9 cellular contexts compared by ENCODE assay signal in the genomic region with DNA sequence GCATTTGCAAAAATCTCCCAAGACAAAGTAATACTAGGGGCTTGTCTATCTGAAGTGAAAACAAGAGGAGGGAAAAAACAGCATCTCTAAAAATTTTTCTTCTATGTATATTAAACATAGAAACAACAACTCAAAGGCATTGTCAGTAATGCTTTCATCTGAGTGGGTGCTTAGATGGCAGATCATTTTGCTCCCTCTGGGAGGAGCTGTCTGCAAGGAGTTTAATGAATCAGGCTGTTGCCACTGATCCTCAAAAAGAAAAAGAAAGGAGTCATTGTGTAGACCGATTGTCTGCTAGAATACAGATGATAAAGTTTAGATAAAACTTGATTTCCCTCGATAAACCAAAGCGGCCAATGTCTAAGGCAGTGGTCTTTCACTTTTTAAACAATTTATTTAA. TPM values are rescaled to one million over a fixed set of nuclear protein-coding genes. Genes with fewer than 3 reads are reported as not detected.
A peak's percentile ranks its signal among the peaks of the same experiment; 100 is the strongest.
DNase-seq lines count a peak whose midpoint lies in the region; ATAC-seq and TF ChIP-seq lines count a peak whose summit lies in the region.
"Had no signal": no experiment of that assay in that cellular context is flagged by ENCODE, and none has a peak within 500 bp of the region (broad histone marks: within the 10 kb centered on the region; RNA-seq: fewer than 3 reads in every experiment).

No MANE protein-coding gene starts in this region.

- CTCF ChIA-PET in activated naive CD4-positive, alpha-beta T cell treated with anti-CD3 and anti-CD28 coated beads for 36 hours (lab: Charles Lee) = interaction anchor here (0.7 to 1.0 kb wide), 2 partner anchors 48 to 351 kb away, joined by 3 to 5 read pairs; no protein-coding TSS in a partner anchor

- H3K9me3 ChIP-seq in lung (ENCODE audit: control insufficient read depth in 2 of 2, insufficient read depth in 1 of 2, low read length in 1 of 2) = no peaks in the 10 kb centered on the region

- no peaks in the 10 kb centered on the region for H3K36me3 ChIP-seq in lung (ENCODE audit: control insufficient read depth in 2 of 2, insufficient read depth in 2 of 2, low read length in 2 of 2)

- no peak overlapping the region for H3K27ac ChIP-seq in lung (ENCODE audit: low read depth in 1 of 2, low read length in 1 of 2)

- H3K36me3 Mint-ChIP-seq in activated naive CD4-positive, alpha-beta T cell treated with anti-CD3 and anti-CD28 coated beads for 36 hours (ENCODE audit: low read depth) = no peaks in the 10 kb centered on the region
- H3K36me3 Mint-ChIP-seq in brain = no peaks in the 10 kb centered on the region
- H3K36me3 Mint-ChIP-seq: activated naive CD8-positive, alpha-beta T cell treated with anti-CD3 and anti-CD28 coated beads, Interleukin-2, amount 10 ng/mL, durations not matched to agents 7 days and 5 days had no signal

- H3K9me3 Mint-ChIP-seq in activated naive CD4-positive, alpha-beta T cell treated with anti-CD3 and anti-CD28 coated beads for 36 hours = no peaks in the 10 kb centered on the region
- peaks cover 0 to 3% (median 0%) of the 10 kb centered on the region in 5 experiments for H3K9me3 Mint-ChIP-seq in brain
- H3K9me3 Mint-ChIP-seq: activated naive CD8-positive, alpha-beta T cell treated with anti-CD3 and anti-CD28 coated beads, Interleukin-2, amount 10 ng/mL, durations not matched to agents 7 days and 5 days had no signal

- no peak for ATAC-seq in lung (ENCODE audit: insufficient read depth, low FRiP score)
- no peak for ATAC-seq in HG02884 (IDR thresholded peaks at IDR 0.05; ENCODE audit: unreplicated experiment)

- no peaks in the 10 kb centered on the region for H3K4me1 ChIP-seq in lung (ENCODE audit: control insufficient read depth in 2 of 2, insufficient read depth in 2 of 2, low read length in 2 of 2)

- no peaks in the 10 kb centered on the region for H3K4me1 Mint-ChIP-seq in activated naive CD4-positive, alpha-beta T cell treated with anti-CD3 and anti-CD28 coated beads for 36 hours (ENCODE audit: low read depth)
- H3K4me1 Mint-ChIP-seq in brain = peaks cover 20% of the 10 kb centered on the region
- H3K4me1 Mint-ChIP-seq: activated naive CD8-positive, alpha-beta T cell treated with anti-CD3 and anti-CD28 coated beads, Interleukin-2, amount 10 ng/mL, durations not matched to agents 7 days and 5 days had no signal

- H3K4me3 Mint-ChIP-seq in activated naive CD4-positive, alpha-beta T cell treated with anti-CD3 and anti-CD28 coated beads for 36 hours = no peak overlapping the region
- no peak overlapping the region for H3K4me3 Mint-ChIP-seq in brain
- H3K4me3 Mint-ChIP-seq: activated naive CD8-positive, alpha-beta T cell treated with anti-CD3 and anti-CD28 coated beads, Interleukin-2, amount 10 ng/mL, durations not matched to agents 7 days and 5 days had no signal

- H3K27me3 Mint-ChIP-seq in activated naive CD4-positive, alpha-beta T cell treated with anti-CD3 and anti-CD28 coated beads for 36 hours (ENCODE audit: low read depth) = peaks cover 3% of the 10 kb centered on the region
- peaks cover 8% of the 10 kb centered on the region for H3K27me3 Mint-ChIP-seq in brain

- H3K4me3 ChIP-seq in lung = no peak overlapping the region

- TF ChIP-seq CTCF in brain (conservative IDR thresholded peaks at IDR 0.05) (peak; percentile 64), lung (IDR thresholded peaks at IDR 0.05; ENCODE audit: control extremely low read depth, extremely low read depth) (peak; percentile 20)

- intact Hi-C loops in activated naive CD4-positive, alpha-beta T cell treated with anti-CD3 and anti-CD28 coated beads for 36 hours (cut with micrococcal nuclease) = loop anchor here (1.0 kb wide), 1 partner anchor 195 kb away; no protein-coding TSS in a partner anchor

- WGBS in lung, 2 donors = 41 to 65% methylated on average over 3 of the region's 3 CpGs

- H3K27ac Mint-ChIP-seq in activated naive CD4-positive, alpha-beta T cell treated with anti-CD3 and anti-CD28 coated beads for 36 hours = no peak overlapping the region
- no peak overlapping the region for H3K27ac Mint-ChIP-seq in brain
- H3K27ac Mint-ChIP-seq: activated naive CD8-positive, alpha-beta T cell treated with anti-CD3 and anti-CD28 coated beads, Interleukin-2, amount 10 ng/mL, durations not matched to agents 7 days and 5 days had no signal

- H3K27me3 ChIP-seq in lung (ENCODE audit: control insufficient read depth, insufficient read depth) = no peaks in the 10 kb centered on the region

- peak; percentile 14 for DNase-seq in activated naive CD4-positive, alpha-beta T cell treated with anti-CD3 and anti-CD28 coated beads for 36 hours
- DNase-seq in activated naive CD4-positive, alpha-beta T cell treated with anti-CD3 and anti-CD28 coated beads, Interleukin-2, amount 50 U/mL, for 16 hours = no peak
- DNase-seq in NCI-H146 (lab: John Stamatoyannopoulos, UW) (peak; percentile 40), lung (ENCODE audit: low spot score) (no peak)
- no peak for DNase-seq in activated CD4-positive, alpha-beta T cell treated with anti-CD3 and anti-CD28 coated beads for 4 hours
- no peak for DNase-seq in activated effector memory CD4-positive, alpha-beta T cell treated with anti-CD3 and anti-CD28 coated beads, Interleukin-2, amount 50 U/mL, for 16 hours
- DNase-seq: activated naive CD8-positive, alpha-beta T cell treated with anti-CD3 and anti-CD28 coated beads, Interleukin-2, amount 10 ng/mL, durations not matched to agents 7 days and 5 days had no signal

RNA-seq across cellular contexts. Expression of gene KLHL8, which starts 49.7 kb away (rescaled TPM):
- total RNA-seq in activated naive CD4-positive, alpha-beta T cell treated with anti-CD3 and anti-CD28 coated beads for 36 hours = 10 to 100 TPM; 10.7 to 12.1 TPM
- 12.1 TPM for polyA plus RNA-seq in brain (ENCODE audit: insufficient read depth, low read depth, low replicate concordance)
- total RNA-seq in lung = 10 to 100 TPM; 12.4 to 23.1 TPM
- polyA plus RNA-seq in lung = 1 to 10 TPM; 3.3 to 7.4 TPM

RNA-seq across cellular contexts. Expression of gene HSD17B13, which starts 52.5 kb away (rescaled TPM):
- total RNA-seq in activated naive CD4-positive, alpha-beta T cell treated with anti-CD3 and anti-CD28 coated beads for 36 hours = under 1 TPM; 0.10 to 0.12 TPM
- polyA plus RNA-seq in brain (ENCODE audit: insufficient read depth, low read depth, low replicate concordance) (0.70 TPM), lung (1 to 10 TPM in 1 of 2 donors, under 1 TPM in 1; 0.15 to 3.1 TPM)
- 1 to 10 TPM in 1 of 2 donors, under 1 TPM in 1; 0.34 to 1.0 TPM for total RNA-seq in lung

Comparison
In these comparisons a context has a peak if more than half of its experiments do, and no peak if none do; other contexts are left out.
1. DNase-seq: peak in activated naive CD4-positive, alpha-beta T cell treated with anti-CD3 and anti-CD28 coated beads for 36 hours (single experiment) and NCI-H146 (single experiment); none in activated naive CD4-positive, alpha-beta T cell treated with anti-CD3 and anti-CD28 coated beads, Interleukin-2, amount 50 U/mL, for 16 hours (single experiment), lung (single experiment), activated CD4-positive, alpha-beta T cell treated with anti-CD3 and anti-CD28 coated beads for 4 hours (0 of 2) and activated effector memory CD4-positive, alpha-beta T cell treated with anti-CD3 and anti-CD28 coated beads, Interleukin-2, amount 50 U/mL, for 16 hours (single experiment).